In genomic region chr13:110615322-110616102, GRCh38 we compare ENCODE assay signal across 1 cellular context.
TF ChIP-seq lines count a peak whose summit lies in the region.

Gene NAXD (plus strand): TSS chr13:110615545. CDS start chr13:110615602, 57 bp downstream.

TF ChIP-seq in GM12878, 131 proteins besides CTCF, POLR2A, EP300 and RAD21 (continued from another document and continues in another):
- no peak for TF ChIP-seq USF1 (IDR thresholded peaks at IDR 0.05; ENCODE audit: borderline replicate concordance, extremely low read length, insufficient read depth, low read depth, low read length)
- no peak for TF ChIP-seq ZNF24 (IDR thresholded peaks at IDR 0.05)
- peak; percentile 90 for TF ChIP-seq LARP7 (IDR thresholded peaks at IDR 0.05)
- peak; percentile 84 for TF ChIP-seq ELK1 (IDR thresholded peaks at IDR 0.05; ENCODE audit: low read depth, low read length)
- peak; percentile 78 for TF ChIP-seq IKZF2 (IDR thresholded peaks at IDR 0.05)
- peak; percentile 42 for TF ChIP-seq E4F1 (IDR thresholded peaks at IDR 0.05; ENCODE audit: borderline replicate concordance, partially characterized antibody)
- no peak for TF ChIP-seq TCF7 (IDR thresholded peaks at IDR 0.05; ENCODE audit: borderline replicate concordance)
- TF ChIP-seq YBX1 (IDR thresholded peaks at IDR 0.05), result no peak
- peak; percentile 94 for TF ChIP-seq IKZF1 (conservative IDR thresholded peaks at IDR 0.05)
- no peak for TF ChIP-seq IRF5 (IDR thresholded peaks at IDR 0.05; ENCODE audit: borderline replicate concordance)
- TF ChIP-seq YY1 (IDR thresholded peaks at IDR 0.05; ENCODE audit: low read depth, low read length), result peak; percentile 91
- no peak for TF ChIP-seq CHD4 (IDR thresholded peaks at IDR 0.05)
- TF ChIP-seq HDGF (IDR thresholded peaks at IDR 0.05), result no peak
- no peak for TF ChIP-seq IRF3 (IDR thresholded peaks at IDR 0.05)
- TF ChIP-seq IRF4 (IDR thresholded peaks at IDR 0.05; ENCODE audit: low read depth, low read length), result no peak
- TF ChIP-seq E2F4 (IDR thresholded peaks at IDR 0.05; ENCODE audit: low read depth, low read length), result no peak
- TF ChIP-seq RUNX3 (IDR thresholded peaks at IDR 0.05; ENCODE audit: low read length), result 0 out of 2 replicates have a peak, but pooled peaks have one; percentile 32
- no peak for TF ChIP-seq ATF7 (IDR thresholded peaks at IDR 0.05; ENCODE audit: low read depth)
- TF ChIP-seq MAX (IDR thresholded peaks at IDR 0.05; ENCODE audit: low read depth, low read length), result peak; percentile 52; the same call in 1 of the 2 replicates
- no peak for TF ChIP-seq CBFB (IDR thresholded peaks at IDR 0.05; ENCODE audit: low read depth)
- no peak for TF ChIP-seq TAF1 (IDR thresholded peaks at IDR 0.05; ENCODE audit: borderline replicate concordance, low read depth, low read length)
- no peak for TF ChIP-seq SPI1 (IDR thresholded peaks at IDR 0.05; ENCODE audit: borderline replicate concordance, insufficient read depth, low read depth, low read length)
- no peak for TF ChIP-seq ZBED1 (IDR thresholded peaks at IDR 0.05; ENCODE audit: borderline replicate concordance)
- TF ChIP-seq SMARCA5 (IDR thresholded peaks at IDR 0.05), result peak; percentile 41; the same call in 1 of the 2 replicates
- TF ChIP-seq RCOR1 (conservative IDR thresholded peaks at IDR 0.05; ENCODE audit: low read depth, low read length), result no peak
- no peak for TF ChIP-seq STAT3 (IDR thresholded peaks at IDR 0.05; ENCODE audit: low read depth, low read length)
- TF ChIP-seq SMC3 (IDR thresholded peaks at IDR 0.05; ENCODE audit: borderline replicate concordance, low read length), result no peak
- no peak; the same call in 1 of the 2 replicates for TF ChIP-seq ZBTB11 (CRISPR knock-in tag; IDR thresholded peaks at IDR 0.05)
- TF ChIP-seq EZH2 (IDR thresholded peaks at IDR 0.05; ENCODE audit: borderline replicate concordance, control insufficient read depth, low read depth, low read length), result no peak
- TF ChIP-seq NR2F1 (conservative IDR thresholded peaks at IDR 0.05), result peak; percentile 44
- no peak for TF ChIP-seq TBL1XR1 (IDR thresholded peaks at IDR 0.05; ENCODE audit: low read depth, low read length)
- TF ChIP-seq SREBF1 (IDR thresholded peaks at IDR 0.05; ENCODE audit: low read length), result no peak
- TF ChIP-seq CEBPB (IDR thresholded peaks at IDR 0.05; ENCODE audit: borderline replicate concordance in 1 of 2, low read depth in 2 of 2, low read length in 2 of 2), result no peak
- peak; percentile 84 to 90 for TF ChIP-seq SRF (IDR thresholded peaks at IDR 0.05; ENCODE audit: low read depth in 2 of 2, low read length in 2 of 2)
- no peak for TF ChIP-seq BRCA1 (IDR thresholded peaks at IDR 0.05; ENCODE audit: low read depth, low read length)
- TF ChIP-seq KDM1A (IDR thresholded peaks at IDR 0.05; ENCODE audit: borderline replicate concordance), result no peak
- peak; percentile 47 for TF ChIP-seq RELA (IDR thresholded peaks at IDR 0.05; ENCODE audit: borderline replicate concordance, partially characterized antibody)
- TF ChIP-seq NFIC (IDR thresholded peaks at IDR 0.05; ENCODE audit: low read depth, low read length), result no peak
- peak; percentile 82 for TF ChIP-seq NKRF (conservative IDR thresholded peaks at IDR 0.05)
- TF ChIP-seq REST (IDR thresholded peaks at IDR 0.05; ENCODE audit: low read depth, low read length), result no peak
- TF ChIP-seq POLR2AphosphoS5 (IDR thresholded peaks at IDR 0.05; ENCODE audit: low read length), result no peak; the same call in none of the 2 replicates
- TF ChIP-seq MLLT1 (IDR thresholded peaks at IDR 0.05), result peak; percentile 74; the same call in 1 of the 2 replicates
